Comparison of ENCODE assay signal across 24 cellular contexts in genomic region chr18:41599529-41599928, GRCh38.
"Had no signal": no experiment of that assay in that cellular context is flagged by ENCODE, and none has a peak within 500 bp of the region (broad histone marks: within the 10 kb centered on the region; RNA-seq: fewer than 3 reads in every experiment).

No MANE protein-coding gene starts in this region.

- H3K36me3 Mint-ChIP-seq: natural killer cell treated with Interleukin-12 subunit alpha and Interleukin-12 subunit beta and Interleukin-15 and Interleukin-18, amount 100 ng/mL, for 72 hours had no signal

- H3K4me2 ChIP-seq: smooth muscle cell had no signal

- H3K4me3 ChIP-seq: coronary artery, esophagus squamous epithelium, left lung, lower lobe of right lung, pancreas, smooth muscle cell, thyroid gland, vagina had no signal

- H3K27ac Mint-ChIP-seq: natural killer cell treated with Interleukin-12 subunit alpha and Interleukin-12 subunit beta and Interleukin-15 and Interleukin-18, amount 100 ng/mL, for 72 hours; stimulated activated naive CD8-positive, alpha-beta T cell treated with anti-CD3 and anti-CD28 coated beads, Interleukin-15, amount 100 ng/mL, for 72 hours had no signal

- H3K36me3 ChIP-seq: esophagus squamous epithelium, left lung, lower lobe of right lung, neutrophil, pancreas, thyroid gland, vagina had no signal

- H3K27ac ChIP-seq: coronary artery, esophagus squamous epithelium, left lung, lower lobe of right lung, neutrophil, pancreas, thyroid gland, vagina had no signal

- ATAC-seq: left lung; lower lobe of right lung; natural killer cell treated with Interleukin-12 subunit alpha and Interleukin-12 subunit beta and Interleukin-15 and Interleukin-18, amount 100 ng/mL, for 72 hours; pancreas; sciatic nerve; stimulated activated naive CD8-positive, alpha-beta T cell treated with anti-CD3 and anti-CD28 coated beads, Interleukin-15, amount 100 ng/mL, for 72 hours had no signal

- DNase-seq: dermis blood vessel endothelial cell; effector memory CD4-positive, alpha-beta T cell; erythroblast; esophagus squamous epithelium; kidney; left lung; lower lobe of right lung; pancreas; retina; stimulated activated CD4-positive, alpha-beta T cell treated with anti-CD3 and anti-CD28 coated beads, Interleukin-12 subunit alpha, Interleukin-12 subunit beta, amount 100 ng/mL, for 4 hours; stimulated activated CD4-positive, alpha-beta T cell treated with anti-CD3 and anti-CD28 coated beads, Interleukin-1b, Interleukin-23, amount 100 ng/mL, for 48 hours; stimulated activated CD4-positive, alpha-beta T cell treated with anti-CD3 and anti-CD28 coated beads, Interleukin-4, amount 100 ng/mL, for 1 hour; stimulated activated CD8-positive, alpha-beta memory T cell treated with anti-CD3 and anti-CD28 coated beads, Interleukin-4, amount 100 ng/mL, for 48 hours; stimulated activated naive CD4-positive, alpha-beta T cell; stimulated activated naive CD8-positive, alpha-beta T cell treated with anti-CD3 and anti-CD28 coated beads, Interleukin-15, amount 100 ng/mL, for 72 hours; thyroid gland; trophoblast cell had no signal

- H3K4me1 ChIP-seq: esophagus squamous epithelium, left lung, lower lobe of right lung, pancreas, thyroid gland, vagina had no signal

- H3K9me3 Mint-ChIP-seq: neural crest cell had no signal

- H3K4me3 Mint-ChIP-seq: natural killer cell treated with Interleukin-12 subunit alpha and Interleukin-12 subunit beta and Interleukin-15 and Interleukin-18, amount 100 ng/mL, for 72 hours; neural crest cell; stimulated activated naive CD8-positive, alpha-beta T cell treated with anti-CD3 and anti-CD28 coated beads, Interleukin-15, amount 100 ng/mL, for 72 hours had no signal

- H3K27me3 Mint-ChIP-seq: natural killer cell treated with Interleukin-12 subunit alpha and Interleukin-12 subunit beta and Interleukin-15 and Interleukin-18, amount 100 ng/mL, for 72 hours; stimulated activated naive CD8-positive, alpha-beta T cell treated with anti-CD3 and anti-CD28 coated beads, Interleukin-15, amount 100 ng/mL, for 72 hours had no signal

- H3K4me1 Mint-ChIP-seq: stimulated activated naive CD8-positive, alpha-beta T cell treated with anti-CD3 and anti-CD28 coated beads, Interleukin-15, amount 100 ng/mL, for 72 hours had no signal

- H3K9me3 ChIP-seq: esophagus squamous epithelium, left lung, lower lobe of right lung, neutrophil, pancreas, thyroid gland, vagina had no signal

- H3K27me3 ChIP-seq: esophagus squamous epithelium, left lung, neutrophil, pancreas, thyroid gland, vagina had no signal
